ENCODE assay signal across 19 cellular contexts in genomic region chr10:18424200-18424599, GRCh38.
"Had no signal": no experiment of that assay in that cellular context is flagged by ENCODE, and none has a peak within 500 bp of the region (broad histone marks: within the 10 kb centered on the region; RNA-seq: fewer than 3 reads in every experiment).

No MANE protein-coding gene starts in this region.

- H3K36me3 ChIP-seq: colonic mucosa, heart right ventricle, neutrophil, tibial artery, uterus had no signal

- ATAC-seq: activated T-helper 17 cell treated with anti-CD3 and anti-CD28 coated beads, Interleukin-2, amount 50 U/mL, for 72 hours; stimulated activated effector memory CD8-positive, alpha-beta T cell treated with anti-CD3 and anti-CD28 coated beads, Interleukin-12 subunit alpha, Interleukin-12 subunit beta, amount 100 ng/mL, for 72 hours had no signal

- DNase-seq: activated CD4-positive, alpha-beta T cell treated with anti-CD3 and anti-CD28 coated beads, Interleukin-2, amount 10 ng/mL, durations not matched to agents 24 days and 14 days; activated naive CD4-positive, alpha-beta T cell treated with anti-CD3 and anti-CD28 coated beads, Interleukin-2, amount 10 ng/mL, durations not matched to agents 7 days and 5 days; activated T-cell treated with anti-CD3 and anti-CD28 coated beads for 4 hours; caudate nucleus; colonic mucosa; effector CD4-positive, alpha-beta T cell; heart right ventricle; midbrain; naive B cell; posterior cingulate gyrus; right cardiac atrium; tibial artery; uterus had no signal

- FAIRE-seq: frontal cortex, keratinocyte had no signal

- H3K9me3 ChIP-seq: colonic mucosa, heart right ventricle, neutrophil, tibial artery, uterus had no signal

- H3K27me3 ChIP-seq: colonic mucosa, heart right ventricle, neutrophil, tibial artery, uterus had no signal

- H3K4me3 ChIP-seq: colonic mucosa, heart right ventricle, smooth muscle cell, tibial artery, uterus had no signal

- H3K4me1 ChIP-seq: colonic mucosa, tibial artery, uterus had no signal

- H3K27ac ChIP-seq: colonic mucosa, neutrophil, tibial artery, uterus had no signal

- H3K4me2 ChIP-seq: smooth muscle cell had no signal
